Comparison of ENCODE assay signal across 25 cellular contexts in genomic region chr18:14921547-14921946, GRCh38.
"Had no signal": no experiment of that assay in that cellular context is flagged by ENCODE, and none has a peak within 500 bp of the region (broad histone marks: within the 10 kb centered on the region; RNA-seq: fewer than 3 reads in every experiment).

No MANE protein-coding gene starts in this region.

- H3K4me3 ChIP-seq: cardiac muscle cell had no signal

- DNase-seq: activated CD4-positive, alpha-beta T cell treated with anti-CD3 and anti-CD28 coated beads for 4 hours; activated CD8-positive, alpha-beta memory T cell treated with anti-CD3 and anti-CD28 coated beads, Interleukin-2, amount 50 U/mL, for 4 hours; activated CD8-positive, alpha-beta T cell treated with anti-CD3 and anti-CD28 coated beads for 36 hours; activated gamma-delta T cell treated with Interleukin-2 at 50 U/mL for 16 hours; activated naive CD4-positive, alpha-beta T cell treated with anti-CD3 and anti-CD28 coated beads, Interleukin-2, amount 10 ng/mL, durations not matched to agents 7 days and 5 days; activated naive CD8-positive, alpha-beta T cell treated with anti-CD3 and anti-CD28 coated beads for 36 hours; activated T-cell treated with anti-CD3 and anti-CD28 coated beads, Interleukin-2, amount 50 U/mL, for 72 hours; brain microvascular endothelial cell; cerebellar nuclear complex; KG1; NCI-H1092; NCI-H1417 treated with DMSO at 0.1 percent for 48 hours; NCI-H1694; NCI-H2029; NCI-H2107; NCI-H2171 treated with DMSO at 0.1 percent for 48 hours; NCI-H226; NCI-H526 treated with DMSO at 0.1 percent for 48 hours; PC-3; SIG-M5; T-cell; T-helper 2 cell; T1000 had no signal

- ATAC-seq: activated CD4-positive, CD25-positive, alpha-beta regulatory T cell treated with anti-CD3 and anti-CD28 coated beads, Interleukin-2, amount 50 U/mL, for 24 hours; activated CD8-positive, alpha-beta T cell treated with anti-CD3 and anti-CD28 coated beads for 36 hours; activated T-cell treated with anti-CD3 and anti-CD28 coated beads, Interleukin-2, amount 50 U/mL, for 72 hours; T-cell had no signal

- H3K27me3 ChIP-seq: brain microvascular endothelial cell, cardiac muscle cell had no signal

- H3K36me3 ChIP-seq: brain microvascular endothelial cell, cardiac muscle cell had no signal

- H3K27ac ChIP-seq: brain microvascular endothelial cell, cardiac muscle cell had no signal
